Comparison of ENCODE assay signal across 1 cellular context in the genomic region with DNA sequence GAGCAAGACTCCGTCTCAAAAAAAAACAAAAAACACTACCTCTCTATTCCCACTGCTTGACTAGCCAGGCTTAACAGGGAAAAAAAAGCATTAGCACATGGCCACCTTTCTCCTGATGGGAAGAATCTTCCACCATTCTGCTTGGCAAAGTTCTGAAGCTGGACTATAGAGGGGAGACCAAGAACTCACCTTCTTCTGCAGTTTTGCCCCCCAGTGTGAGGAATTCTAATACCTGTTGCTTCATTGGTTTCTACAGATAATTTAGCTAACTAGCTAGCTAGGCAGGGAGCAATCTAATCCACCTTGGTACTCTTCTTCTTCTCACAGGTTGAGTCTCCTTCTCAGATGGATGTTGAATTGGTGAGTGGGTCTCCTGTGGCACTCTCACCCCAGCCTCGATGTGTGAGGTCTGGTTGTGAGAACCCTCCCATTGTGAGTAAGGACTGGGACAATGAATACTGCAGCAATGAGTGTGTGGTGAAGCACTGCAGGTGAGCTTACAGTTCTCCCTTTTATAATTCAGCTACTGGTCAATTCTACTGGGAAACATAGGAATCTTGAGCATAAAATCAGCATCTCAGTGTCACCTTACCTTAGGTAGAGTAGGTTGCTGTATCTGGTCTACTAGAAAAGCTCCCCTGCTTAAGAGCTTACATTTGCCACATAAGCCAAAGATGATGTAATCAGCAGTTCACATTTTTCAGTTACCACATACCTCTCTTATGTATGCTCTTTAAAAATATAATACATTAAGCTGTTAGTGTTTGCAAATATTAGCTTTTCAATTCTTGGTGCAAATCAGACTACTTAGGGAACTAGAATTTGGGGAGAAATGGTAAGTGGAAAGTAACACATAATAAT.
TF ChIP-seq lines count a peak whose summit lies in the region.

No MANE protein-coding gene starts in this region.

TF ChIP-seq in GM23338, 12 proteins besides CTCF, POLR2A, EP300 and RAD21:
- TF ChIP-seq, protein P1, sequence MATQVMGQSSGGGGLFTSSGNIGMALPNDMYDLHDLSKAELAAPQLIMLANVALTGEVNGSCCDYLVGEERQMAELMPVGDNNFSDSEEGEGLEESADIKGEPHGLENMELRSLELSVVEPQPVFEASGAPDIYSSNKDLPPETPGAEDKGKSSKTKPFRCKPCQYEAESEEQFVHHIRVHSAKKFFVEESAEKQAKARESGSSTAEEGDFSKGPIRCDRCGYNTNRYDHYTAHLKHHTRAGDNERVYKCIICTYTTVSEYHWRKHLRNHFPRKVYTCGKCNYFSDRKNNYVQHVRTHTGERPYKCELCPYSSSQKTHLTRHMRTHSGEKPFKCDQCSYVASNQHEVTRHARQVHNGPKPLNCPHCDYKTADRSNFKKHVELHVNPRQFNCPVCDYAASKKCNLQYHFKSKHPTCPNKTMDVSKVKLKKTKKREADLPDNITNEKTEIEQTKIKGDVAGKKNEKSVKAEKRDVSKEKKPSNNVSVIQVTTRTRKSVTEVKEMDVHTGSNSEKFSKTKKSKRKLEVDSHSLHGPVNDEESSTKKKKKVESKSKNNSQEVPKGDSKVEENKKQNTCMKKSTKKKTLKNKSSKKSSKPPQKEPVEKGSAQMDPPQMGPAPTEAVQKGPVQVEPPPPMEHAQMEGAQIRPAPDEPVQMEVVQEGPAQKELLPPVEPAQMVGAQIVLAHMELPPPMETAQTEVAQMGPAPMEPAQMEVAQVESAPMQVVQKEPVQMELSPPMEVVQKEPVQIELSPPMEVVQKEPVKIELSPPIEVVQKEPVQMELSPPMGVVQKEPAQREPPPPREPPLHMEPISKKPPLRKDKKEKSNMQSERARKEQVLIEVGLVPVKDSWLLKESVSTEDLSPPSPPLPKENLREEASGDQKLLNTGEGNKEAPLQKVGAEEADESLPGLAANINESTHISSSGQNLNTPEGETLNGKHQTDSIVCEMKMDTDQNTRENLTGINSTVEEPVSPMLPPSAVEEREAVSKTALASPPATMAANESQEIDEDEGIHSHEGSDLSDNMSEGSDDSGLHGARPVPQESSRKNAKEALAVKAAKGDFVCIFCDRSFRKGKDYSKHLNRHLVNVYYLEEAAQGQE (IDR thresholded peaks at IDR 0.05; ENCODE audit: unreplicated experiment), result no peak
- no peak for TF ChIP-seq STAT1 (IDR thresholded peaks at IDR 0.05; ENCODE audit: unreplicated experiment)
- TF ChIP-seq JUNB (IDR thresholded peaks at IDR 0.05; ENCODE audit: unreplicated experiment), result no peak
- TF ChIP-seq ZNF331 (CRISPR knock-in tag; IDR thresholded peaks at IDR 0.05; ENCODE audit: low read depth), result no peak
- TF ChIP-seq ZNF114 (CRISPR knock-in tag; IDR thresholded peaks at IDR 0.05), result no peak
- TF ChIP-seq, protein P2, sequence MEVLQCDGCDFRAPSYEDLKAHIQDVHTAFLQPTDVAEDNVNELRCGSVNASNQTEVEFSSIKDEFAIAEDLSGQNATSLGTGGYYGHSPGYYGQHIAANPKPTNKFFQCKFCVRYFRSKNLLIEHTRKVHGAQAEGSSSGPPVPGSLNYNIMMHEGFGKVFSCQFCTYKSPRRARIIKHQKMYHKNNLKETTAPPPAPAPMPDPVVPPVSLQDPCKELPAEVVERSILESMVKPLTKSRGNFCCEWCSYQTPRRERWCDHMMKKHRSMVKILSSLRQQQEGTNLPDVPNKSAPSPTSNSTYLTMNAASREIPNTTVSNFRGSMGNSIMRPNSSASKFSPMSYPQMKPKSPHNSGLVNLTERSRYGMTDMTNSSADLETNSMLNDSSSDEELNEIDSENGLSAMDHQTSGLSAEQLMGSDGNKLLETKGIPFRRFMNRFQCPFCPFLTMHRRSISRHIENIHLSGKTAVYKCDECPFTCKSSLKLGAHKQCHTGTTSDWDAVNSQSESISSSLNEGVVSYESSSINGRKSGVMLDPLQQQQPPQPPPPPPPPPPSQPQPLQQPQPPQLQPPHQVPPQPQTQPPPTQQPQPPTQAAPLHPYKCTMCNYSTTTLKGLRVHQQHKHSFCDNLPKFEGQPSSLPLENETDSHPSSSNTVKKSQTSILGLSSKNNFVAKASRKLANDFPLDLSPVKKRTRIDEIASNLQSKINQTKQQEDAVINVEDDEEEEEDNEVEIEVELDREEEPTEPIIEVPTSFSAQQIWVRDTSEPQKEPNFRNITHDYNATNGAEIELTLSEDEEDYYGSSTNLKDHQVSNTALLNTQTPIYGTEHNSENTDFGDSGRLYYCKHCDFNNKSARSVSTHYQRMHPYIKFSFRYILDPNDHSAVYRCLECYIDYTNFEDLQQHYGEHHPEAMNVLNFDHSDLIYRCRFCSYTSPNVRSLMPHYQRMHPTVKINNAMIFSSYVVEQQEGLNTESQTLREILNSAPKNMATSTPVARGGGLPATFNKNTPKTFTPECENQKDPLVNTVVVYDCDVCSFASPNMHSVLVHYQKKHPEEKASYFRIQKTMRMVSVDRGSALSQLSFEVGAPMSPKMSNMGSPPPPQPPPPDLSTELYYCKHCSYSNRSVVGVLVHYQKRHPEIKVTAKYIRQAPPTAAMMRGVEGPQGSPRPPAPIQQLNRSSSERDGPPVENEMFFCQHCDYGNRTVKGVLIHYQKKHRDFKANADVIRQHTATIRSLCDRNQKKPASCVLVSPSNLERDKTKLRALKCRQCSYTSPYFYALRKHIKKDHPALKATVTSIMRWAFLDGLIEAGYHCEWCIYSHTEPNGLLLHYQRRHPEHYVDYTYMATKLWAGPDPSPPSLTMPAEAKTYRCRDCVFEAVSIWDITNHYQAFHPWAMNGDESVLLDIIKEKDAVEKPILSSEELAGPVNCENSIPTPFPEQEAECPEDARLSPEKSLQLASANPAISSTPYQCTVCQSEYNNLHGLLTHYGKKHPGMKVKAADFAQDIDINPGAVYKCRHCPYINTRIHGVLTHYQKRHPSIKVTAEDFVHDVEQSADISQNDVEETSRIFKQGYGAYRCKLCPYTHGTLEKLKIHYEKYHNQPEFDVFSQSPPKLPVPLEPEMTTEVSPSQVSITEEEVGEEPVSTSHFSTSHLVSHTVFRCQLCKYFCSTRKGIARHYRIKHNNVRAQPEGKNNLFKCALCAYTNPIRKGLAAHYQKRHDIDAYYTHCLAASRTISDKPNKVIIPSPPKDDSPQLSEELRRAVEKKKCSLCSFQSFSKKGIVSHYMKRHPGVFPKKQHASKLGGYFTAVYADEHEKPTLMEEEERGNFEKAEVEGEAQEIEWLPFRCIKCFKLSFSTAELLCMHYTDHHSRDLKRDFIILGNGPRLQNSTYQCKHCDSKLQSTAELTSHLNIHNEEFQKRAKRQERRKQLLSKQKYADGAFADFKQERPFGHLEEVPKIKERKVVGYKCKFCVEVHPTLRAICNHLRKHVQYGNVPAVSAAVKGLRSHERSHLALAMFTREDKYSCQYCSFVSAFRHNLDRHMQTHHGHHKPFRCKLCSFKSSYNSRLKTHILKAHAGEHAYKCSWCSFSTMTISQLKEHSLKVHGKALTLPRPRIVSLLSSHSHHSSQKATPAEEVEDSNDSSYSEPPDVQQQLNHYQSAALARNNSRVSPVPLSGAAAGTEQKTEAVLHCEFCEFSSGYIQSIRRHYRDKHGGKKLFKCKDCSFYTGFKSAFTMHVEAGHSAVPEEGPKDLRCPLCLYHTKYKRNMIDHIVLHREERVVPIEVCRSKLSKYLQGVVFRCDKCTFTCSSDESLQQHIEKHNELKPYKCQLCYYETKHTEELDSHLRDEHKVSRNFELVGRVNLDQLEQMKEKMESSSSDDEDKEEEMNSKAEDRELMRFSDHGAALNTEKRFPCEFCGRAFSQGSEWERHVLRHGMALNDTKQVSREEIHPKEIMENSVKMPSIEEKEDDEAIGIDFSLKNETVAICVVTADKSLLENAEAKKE (CRISPR knock-in tag; IDR thresholded peaks at IDR 0.05), result no peak
- no peak for TF ChIP-seq EZH2phosphoT487 (IDR thresholded peaks at IDR 0.05; ENCODE audit: unreplicated experiment)
- TF ChIP-seq EZH2 (IDR thresholded peaks at IDR 0.05; ENCODE audit: low read depth, unreplicated experiment), result no peak
- no peak for TF ChIP-seq POLR2AphosphoS5 (IDR thresholded peaks at IDR 0.05; ENCODE audit: low read depth)
- no peak for TF ChIP-seq CREB1 (CRISPR knock-in tag; IDR thresholded peaks at IDR 0.05; ENCODE audit: low read depth)
- TF ChIP-seq NANOG (IDR thresholded peaks at IDR 0.05; ENCODE audit: borderline replicate concordance), result no peak
TF ChIP-seq in GM23338: peak in this region for 0.
